Comparison of ENCODE assay signal across 8 cellular contexts in the genomic region with DNA sequence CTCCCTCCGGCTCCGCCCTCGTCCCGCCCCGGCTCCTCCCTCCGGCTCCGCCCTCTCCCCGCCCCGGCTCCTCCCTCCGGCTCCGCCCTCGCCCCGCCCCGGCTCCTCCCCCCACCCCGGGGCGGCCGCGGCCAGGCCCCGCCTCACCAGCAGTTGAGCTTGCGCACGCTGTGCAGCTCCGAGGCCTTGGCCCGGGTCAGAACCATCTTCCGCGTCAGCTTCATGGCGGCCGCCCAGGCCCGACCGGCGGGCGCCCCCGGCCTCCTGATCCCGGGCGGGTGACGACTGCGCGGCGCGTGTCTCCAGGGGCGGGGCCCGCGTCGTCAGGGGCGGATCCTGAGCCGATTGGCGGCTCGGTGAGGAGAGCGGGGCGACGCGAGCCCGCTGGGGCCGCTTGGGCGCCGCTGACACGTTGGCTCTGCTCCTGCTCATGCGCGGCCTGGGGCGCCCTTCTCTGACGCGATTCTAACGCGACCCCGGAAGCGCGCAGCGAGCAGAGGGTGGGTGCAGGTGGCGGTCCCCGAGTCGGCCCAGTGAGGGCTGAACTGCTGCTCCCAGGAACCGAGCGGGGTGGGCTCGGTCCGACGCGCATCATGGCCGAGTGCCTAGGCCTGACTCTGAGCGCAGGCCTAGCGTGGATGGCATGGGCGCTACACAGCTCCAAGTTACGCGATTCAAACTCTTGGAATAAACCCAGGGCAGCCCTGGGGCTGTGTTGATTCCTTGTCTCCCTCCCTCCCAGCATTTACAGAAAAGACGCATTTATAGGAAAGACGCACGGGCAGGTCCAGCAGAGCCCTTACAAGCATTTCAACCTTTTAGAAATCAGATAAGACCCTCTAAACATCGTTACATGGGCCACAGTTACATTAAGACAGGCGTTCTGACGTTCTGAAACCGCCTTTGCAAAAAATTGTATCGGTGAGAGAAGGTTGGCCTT. TPM values are rescaled to one million over a fixed set of nuclear protein-coding genes. Genes with fewer than 3 reads are reported as not detected.
DNase-seq lines count a peak whose midpoint lies in the region; ATAC-seq, FAIRE-seq and TF ChIP-seq lines count a peak whose summit lies in the region.

A gene (minus strand): TSS at position 420 of the 940 bp plus-strand sequence. CDS start 196 bp downstream, at position 224.

- 1% methylated on average over 49 to 89 of the region's 90 CpGs for WGBS in pancreas, 2 donors
- WGBS in thyroid gland, 2 donors, result 2% methylated on average over 10 to 37 of the region's 90 CpGs

- H3K4me1 ChIP-seq in pancreas (no peaks in the 10 kb centered on the region), thyroid gland (peaks cover 11 to 14% of the 10 kb centered on the region in 2 donors)

- no peaks in the 10 kb centered on the region for H3K27me3 ChIP-seq in pancreas
- H3K27me3 ChIP-seq in thyroid gland, result no peaks in the 10 kb centered on the region

- H3K36me3 ChIP-seq in pancreas (no peaks in the 10 kb centered on the region), thyroid gland (peaks cover 0 to 11% of the 10 kb centered on the region in 2 donors)

- H3K9me3 ChIP-seq in pancreas, result no peaks in the 10 kb centered on the region
- no peaks in the 10 kb centered on the region for H3K9me3 ChIP-seq in thyroid gland

- peak; percentile 99 for DNase-seq in GM12891 (ENCODE audit: insufficient read length, low spot score)
- peak; percentile 50 for DNase-seq in NCI-H1417 treated with DMSO at 0.1 percent for 48 hours (lab: John Stamatoyannopoulos, UW)
- peak; percentile 48 to 84 for DNase-seq in SW 1271 (lab: John Stamatoyannopoulos, UW)
- peak; percentile 88 for DNase-seq in activated naive CD8-positive, alpha-beta T cell treated with anti-CD3 and anti-CD28 coated beads, Interleukin-2, amount 50 U/mL, for 16 hours (ENCODE audit: low read depth, low spot score)
- DNase-seq in Right ventricle myocardium superior, result peak; percentile 96
- peak; percentile 92 to 99 (median 96) for DNase-seq in pancreas
- DNase-seq in thyroid gland, result peak; percentile 92 to 93

- intact Hi-C loops in Right ventricle myocardium superior (cut with DNase I) (no loop called here), pancreas (cut with DNase I) (no loop called here), thyroid gland (cut with DNase I) (no loop called here)

- peak; percentile 94 for ATAC-seq in HG02798 (IDR thresholded peaks at IDR 0.05; ENCODE audit: poor library complexity, unreplicated experiment)
- ATAC-seq in Right ventricle myocardium superior (ENCODE audit: poor library complexity), result peak; percentile 95
- ATAC-seq in pancreas, result peak; percentile 89 to 96 (median 92)

- TF ChIP-seq CTCF in pancreas (IDR thresholded peaks at IDR 0.05) (no peak), thyroid gland (IDR thresholded peaks at IDR 0.05) (peak in 1 of 6 experiments; percentile 23)

- peak; percentile 94 for TF ChIP-seq POLR2A in GM12891 (IDR thresholded peaks at IDR 0.05; ENCODE audit: low read depth, low read length)
- peak; percentile 81 to 92 for TF ChIP-seq POLR2A in thyroid gland (IDR thresholded peaks at IDR 0.05)

- FAIRE-seq in GM12891 (lab: Jason Lieb, UNC), result peak; percentile 94
- no peak for FAIRE-seq in pancreas (lab: Jason Lieb, UNC)

- H3K4me3 ChIP-seq in pancreas (peak within 1 kb of the TSS; percentile 65 to 81 (median 70)), thyroid gland (replicated peaks in 1 of 3) (peak within 1 kb of the TSS; percentile 62 to 78 (median 76))

- H3K27ac ChIP-seq in pancreas, result peak within 1 kb of the TSS; percentile 94 to 98 (median 96)
- peak within 1 kb of the TSS; percentile 96 to 100 (median 97) for H3K27ac ChIP-seq in thyroid gland

TF ChIP-seq in GM12891, 5 proteins besides CTCF, POLR2A, EP300 and RAD21:
- TF ChIP-seq POLR2AphosphoS5 (IDR thresholded peaks at IDR 0.05; ENCODE audit: low read depth, low read length) (peak; percentile 93), TAF1 (IDR thresholded peaks at IDR 0.05; ENCODE audit: low read depth, low read length) (peak; percentile 72), PAX5 (IDR thresholded peaks at IDR 0.05; ENCODE audit: insufficient read depth, low read length, severe bottlenecking) (no peak), SPI1 (IDR thresholded peaks at IDR 0.05; ENCODE audit: low read depth, low read length) (no peak), POU2F2 (IDR thresholded peaks at IDR 0.05; ENCODE audit: low read depth, low read length) (no peak; the same call in 1 of the 2 replicates)

RNA-seq across cellular contexts. Expression of the gene that starts here (rescaled TPM):
- polyA plus RNA-seq in GM12891 (2012; ENCODE audit: low read depth, missing spikeins), result 21.5 TPM
- total RNA-seq in Right ventricle myocardium superior (13.9 TPM), pancreas (10 to 100 TPM; 10.3 to 20.1 (median 15.2) TPM), thyroid gland (10 to 100 TPM; 55.2 to 93.4 (median 64.1) TPM)
- polyA plus RNA-seq in pancreas, result 100 to 1,000 TPM in 1 of 2 donors, 10 to 100 TPM in 1; 83.9 to 118 TPM

Comparison
In these comparisons a context has a peak if more than half of its experiments do, and no peak if none do; other contexts are left out.
1. Peak in every context shown above with its lines: DNase-seq, ATAC-seq, H3K4me3 ChIP-seq and H3K27ac ChIP-seq.